ENCODE assay signal across 12 cellular contexts in the genomic region with DNA sequence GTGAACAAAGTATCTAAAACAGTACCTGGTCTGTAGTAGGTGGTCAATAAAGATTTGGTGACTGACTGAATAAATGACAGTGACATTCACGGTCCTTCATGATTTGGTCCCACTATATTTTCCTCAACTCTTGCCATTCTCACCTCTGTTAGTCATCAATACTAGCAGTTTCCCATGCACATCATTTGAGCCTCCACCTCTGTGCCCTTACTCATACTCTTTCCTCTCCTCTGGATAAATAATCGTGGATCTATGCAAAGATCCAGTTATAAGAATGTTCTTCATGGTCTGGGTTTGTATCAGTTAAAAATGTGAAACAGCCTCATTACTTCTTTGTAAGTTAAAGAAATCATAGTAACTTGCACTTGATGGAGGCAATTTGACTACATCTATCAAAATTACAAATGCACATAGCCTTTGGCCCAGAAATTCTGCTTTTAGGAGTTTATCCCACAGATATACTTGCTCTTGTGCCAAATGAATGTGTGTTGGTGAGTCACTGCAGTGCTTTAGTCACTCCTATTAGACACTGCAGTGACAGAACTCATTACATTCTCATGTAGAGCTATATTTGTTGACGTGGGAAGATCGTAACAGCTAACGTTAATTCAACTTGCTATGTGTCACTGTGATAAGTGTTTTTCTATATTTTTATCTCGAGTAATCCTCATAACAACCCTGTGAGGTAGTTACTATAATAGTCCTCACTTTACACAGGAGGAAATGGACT. TPM values are rescaled to one million over a fixed set of nuclear protein-coding genes. Genes with fewer than 3 reads are reported as not detected.
A peak's percentile ranks its signal among the peaks of the same experiment; 100 is the strongest.
DNase-seq lines count a peak whose midpoint lies in the region; ATAC-seq, FAIRE-seq and TF ChIP-seq lines count a peak whose summit lies in the region.
"Had no signal": no experiment of that assay in that cellular context is flagged by ENCODE, and none has a peak within 500 bp of the region (broad histone marks: within the 10 kb centered on the region; RNA-seq: fewer than 3 reads in every experiment).

No MANE protein-coding gene starts in this region.

- H3K4me1 ChIP-seq in esophagus squamous epithelium = no peaks in the 10 kb centered on the region

- TF ChIP-seq CTCF in GM13977 (IDR thresholded peaks at IDR 0.05; ENCODE audit: extremely low read depth, insufficient read depth, missing control alignments) (no peak), esophagus squamous epithelium (IDR thresholded peaks at IDR 0.05) (no peak)

- DNase-seq in GM04504 (ENCODE audit: low read depth) (peak; percentile 63), RCC 7860 (ENCODE audit: low spot score) (peak; percentile 30), skeletal muscle cell (ENCODE audit: low read depth) (peak; percentile 73), GM13977 (ENCODE audit: low spot score) (no peak), NCI-H187 treated with DMSO at 0.1 percent for 48 hours (lab: John Stamatoyannopoulos, UW) (no peak), esophagus squamous epithelium (lab: John Stamatoyannopoulos, UW) (no peak)
- DNase-seq: glutamatergic neuron, Kasumi-1, T-helper 9 cell had no signal

- in situ Hi-C loops in GM13977 (cut with MboI; ENCODE audit: low pct_unique_long_range_greater_than_20kb, low sequenced_read_pairs, unreplicated experiment) = no loop called here

- no peaks in the 10 kb centered on the region for H3K27me3 ChIP-seq in esophagus squamous epithelium

- no peaks in the 10 kb centered on the region for H3K36me3 ChIP-seq in esophagus squamous epithelium

- peak; percentile 73 for FAIRE-seq in RCC 7860 (lab: Jason Lieb, UNC)
- FAIRE-seq: GM12892 had no signal

- intact Hi-C loops in esophagus squamous epithelium (cut with DNase I) = no loop called here

- WGBS in esophagus squamous epithelium, 2 donors = 47 to 69% methylated on average over 6 of the region's 6 CpGs

- no peak overlapping the region for H3K27ac ChIP-seq in esophagus squamous epithelium
- H3K27ac ChIP-seq: coronary artery had no signal

- no peak for TF ChIP-seq POLR2A in esophagus squamous epithelium (IDR thresholded peaks at IDR 0.05)

- peak; percentile 52 for ATAC-seq in esophagus mucosa

- no peaks in the 10 kb centered on the region for H3K9me3 ChIP-seq in esophagus squamous epithelium

- no peak overlapping the region for H3K4me3 ChIP-seq in skeletal muscle cell (ENCODE audit: low read depth, low read length)
- H3K4me3 ChIP-seq in esophagus squamous epithelium = no peak overlapping the region
- H3K4me3 ChIP-seq: coronary artery had no signal

RNA-seq across cellular contexts. Expression of gene MOSPD1, which starts 46.1 kb away (rescaled TPM):
- total RNA-seq in esophagus mucosa = 21.1 TPM
- 10 to 100 TPM; 16.5 to 24.6 (median 20.5) TPM for total RNA-seq in esophagus squamous epithelium

Comparison
In these comparisons a context has a peak if more than half of its experiments do, and no peak if none do; other contexts are left out.
1. DNase-seq: peak in GM04504 (single experiment), RCC 7860 (single experiment) and skeletal muscle cell (single experiment); none in GM13977 (single experiment), NCI-H187 treated with DMSO at 0.1 percent for 48 hours (single experiment) and esophagus squamous epithelium (single experiment).